18 cellular contexts compared by ENCODE assay signal in the genomic region with DNA sequence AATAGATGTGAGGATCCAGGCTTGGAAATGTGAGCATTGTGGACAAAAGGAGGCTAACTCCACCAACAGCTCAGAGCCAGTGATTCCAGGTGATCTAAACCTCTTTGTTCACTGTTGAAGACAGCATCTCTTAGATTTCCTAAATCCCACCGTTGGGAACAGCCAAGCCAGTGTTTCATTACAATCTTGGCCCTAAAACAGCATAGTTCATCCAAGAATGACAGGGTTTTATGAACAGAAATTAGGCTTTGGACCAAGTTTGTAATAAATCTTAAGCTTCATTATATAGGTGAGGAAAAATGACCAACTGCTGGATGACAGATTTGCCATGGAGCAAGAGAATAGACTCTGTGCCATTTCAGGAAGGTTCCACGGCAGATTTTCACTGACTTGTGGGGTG.
"Had no signal": no experiment of that assay in that cellular context is flagged by ENCODE, and none has a peak within 500 bp of the region (broad histone marks: within the 10 kb centered on the region; RNA-seq: fewer than 3 reads in every experiment).

No MANE protein-coding gene starts in this region.

- H3K27me3 ChIP-seq: foreskin keratinocyte, right atrium auricular region, testis, upper lobe of left lung had no signal

- H3K4me1 Mint-ChIP-seq: activated naive CD8-positive, alpha-beta T cell treated with anti-CD3 and anti-CD28 coated beads for 36 hours; endodermal cell had no signal

- H3K4me3 Mint-ChIP-seq: activated naive CD8-positive, alpha-beta T cell treated with anti-CD3 and anti-CD28 coated beads for 36 hours; endodermal cell; stimulated activated naive CD8-positive, alpha-beta T cell treated with anti-CD3 and anti-CD28 coated beads, Interleukin-15, Interleukin-2, amounts not matched to agents 100 ng/mL and 50 ng/mL, for 24 hours had no signal

- H3K9me3 ChIP-seq: prostate gland, testis had no signal

- FAIRE-seq: colon had no signal

- H3K27ac ChIP-seq: epithelial cell of prostate, foreskin keratinocyte, prostate gland, right atrium auricular region, testis, upper lobe of left lung, WERI-Rb-1 had no signal

- H3K27me3 Mint-ChIP-seq: activated naive CD8-positive, alpha-beta T cell treated with anti-CD3 and anti-CD28 coated beads for 36 hours; stimulated activated naive CD8-positive, alpha-beta T cell treated with anti-CD3 and anti-CD28 coated beads, Interleukin-15, Interleukin-2, amounts not matched to agents 100 ng/mL and 50 ng/mL, for 24 hours had no signal

- H3K27ac Mint-ChIP-seq: activated naive CD8-positive, alpha-beta T cell treated with anti-CD3 and anti-CD28 coated beads for 36 hours; endodermal cell; stimulated activated naive CD8-positive, alpha-beta T cell treated with anti-CD3 and anti-CD28 coated beads, Interleukin-15, Interleukin-2, amounts not matched to agents 100 ng/mL and 50 ng/mL, for 24 hours had no signal

- H3K36me3 ChIP-seq: prostate gland, right atrium auricular region, upper lobe of left lung, WERI-Rb-1 had no signal

- DNase-seq: activated CD4-positive, alpha-beta T cell treated with anti-CD3 and anti-CD28 coated beads, Interleukin-2, amount 50 U/mL, for 4 hours; activated naive CD8-positive, alpha-beta T cell treated with anti-CD3 and anti-CD28 coated beads for 36 hours; activated T-cell treated with anti-CD3 and anti-CD28 coated beads for 4 hours; endodermal cell; foreskin keratinocyte; glutamatergic neuron; hippocampal formation; islet precursor cell; occipital lobe; stimulated activated CD4-positive, alpha-beta T cell treated with anti-CD3 and anti-CD28 coated beads, Interleukin-2, amount 100 ng/mL, for 24 hours; testis; upper lobe of left lung; WERI-Rb-1 had no signal

- ATAC-seq: foreskin keratinocyte had no signal

- H3K4me1 ChIP-seq: foreskin keratinocyte, prostate gland, right atrium auricular region, testis, upper lobe of left lung had no signal

- H3K4me3 ChIP-seq: prostate gland, right atrium auricular region, testis, upper lobe of left lung had no signal
